8 cellular contexts compared by ENCODE assay signal in the genomic region with DNA sequence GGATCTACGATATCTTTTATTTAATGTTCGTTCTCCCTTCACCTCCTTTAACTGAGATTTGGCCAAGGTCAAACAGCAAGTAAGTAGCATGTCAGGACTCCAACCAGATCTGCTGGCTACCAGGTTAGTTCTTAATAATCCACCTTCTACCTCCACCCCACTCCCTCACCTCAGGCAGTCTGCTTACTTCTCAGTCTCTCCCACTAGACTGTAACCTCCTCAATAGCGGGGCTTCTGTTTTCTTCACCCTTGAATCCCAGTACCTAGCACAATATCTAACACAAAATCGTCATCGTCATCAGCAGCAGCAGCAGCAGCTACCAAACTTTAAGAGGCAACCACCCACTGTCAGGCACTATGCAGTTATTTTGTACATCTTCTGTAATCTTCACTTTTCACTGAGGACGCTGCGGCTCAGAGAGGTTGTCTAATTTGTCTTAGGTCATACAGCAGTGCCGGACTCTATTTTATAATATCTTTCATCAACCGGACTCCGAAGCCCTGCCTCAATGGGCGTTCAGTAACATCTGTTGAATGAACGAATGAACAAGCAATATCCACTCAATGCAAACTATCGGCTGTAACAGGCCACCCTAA. TPM values are rescaled to one million over a fixed set of nuclear protein-coding genes. Genes with fewer than 3 reads are reported as not detected.
DNase-seq lines count a peak whose midpoint lies in the region; ATAC-seq and TF ChIP-seq lines count a peak whose summit lies in the region.

No MANE protein-coding gene starts in this region.

- H3K27me3 ChIP-seq in esophagus (ENCODE audit: control insufficient read depth in 1 of 2, insufficient read depth in 2 of 2, low read length in 2 of 2) (no peaks in the 10 kb centered on the region), psoas muscle (ENCODE audit: insufficient read depth in 3 of 3, low read length in 2 of 3) (no peaks in the 10 kb centered on the region)

- TF ChIP-seq CTCF in GM12864 (IDR thresholded peaks at IDR 0.05; ENCODE audit: low read depth, low read length, missing control alignments) (no peak), psoas muscle (IDR thresholded peaks at IDR 0.05) (no peak)

- H3K27ac ChIP-seq in esophagus (ENCODE audit: low read depth in 2 of 2, low read length in 1 of 2) = peak overlapping the region; percentile 86 to 94
- peak overlapping the region; percentile 73 for H3K27ac ChIP-seq in psoas muscle

- H3K4me1 ChIP-seq in esophagus (ENCODE audit: control insufficient read depth in 2 of 2, insufficient read depth in 2 of 2, low read length in 1 of 2) = no peaks in the 10 kb centered on the region
- H3K4me1 ChIP-seq in psoas muscle = peaks cover 10% of the 10 kb centered on the region

- DNase-seq in GM12864 (ENCODE audit: low read depth) (no peak), RPMI7951 (ENCODE audit: low read depth) (peak; percentile 5), psoas muscle (no peak), SHP77 (lab: John Stamatoyannopoulos, UW) (no peak), NCI-H187 (lab: John Stamatoyannopoulos, UW) (no peak), occipital lobe (lab: John Stamatoyannopoulos, UW) (no peak), SKM-1 treated with dmso at 0.1 percent for 144 hours (lab: John Stamatoyannopoulos, UW; ENCODE audit: unreplicated experiment) (no peak)

- peak in 2 of 4 donors; percentile 1 to 6 for ATAC-seq in psoas muscle

- 3 to 5% methylated on average over 13 of the region's 13 CpGs for WGBS in esophagus, 2 donors
- 3 to 5% (median 4%) methylated on average over 13 of the region's 13 CpGs for WGBS in psoas muscle, 3 donors

- H3K4me3 ChIP-seq in GM12864 (ENCODE audit: low read depth, low read length) (peak overlapping the region; percentile 61), esophagus (ENCODE audit: low read depth in 1 of 2, low read length in 2 of 2) (peak overlapping the region; percentile 80 to 85), psoas muscle (peak overlapping the region; percentile 87)

- H3K36me3 ChIP-seq in esophagus (ENCODE audit: control insufficient read depth in 2 of 2, insufficient read depth in 2 of 2, low read length in 1 of 2) (no peaks in the 10 kb centered on the region), psoas muscle (ENCODE audit: insufficient read depth in 1 of 2, low read depth in 1 of 2) (no peaks in the 10 kb centered on the region)

- intact Hi-C loops in psoas muscle (cut with DNase I) = no loop called here

- H3K9me3 ChIP-seq in esophagus (ENCODE audit: control insufficient read depth in 2 of 2, insufficient read depth in 1 of 2, low read depth in 1 of 2, low read length in 1 of 2) (peaks cover 0 to 2% of the 10 kb centered on the region in 2 donors), psoas muscle (peaks cover 4% of the 10 kb centered on the region)

RNA-seq across cellular contexts. Expression of a gene that starts 0.9 kb away (rescaled TPM):
- 7.3 and 8.1 TPM in 2 replicates for total RNA-seq in RPMI7951 (2014; rRNA removed; shearing (Covaris generic))
- 10 to 100 TPM in 1 of 2 donors, 1 to 10 TPM in 1; 7.8 to 11.7 TPM for polyA plus RNA-seq in esophagus
- 1 to 10 TPM; 2.9 to 7.1 (median 4.4) TPM for total RNA-seq in psoas muscle
- polyA plus RNA-seq in psoas muscle = 1 to 10 TPM in 2 of 3 donors, under 1 TPM in 1; 0.76 to 2.1 (median 1.1) TPM
- total RNA-seq in occipital lobe = 33.1 TPM
